ENCODE assay signal across 23 cellular contexts in the genomic region with DNA sequence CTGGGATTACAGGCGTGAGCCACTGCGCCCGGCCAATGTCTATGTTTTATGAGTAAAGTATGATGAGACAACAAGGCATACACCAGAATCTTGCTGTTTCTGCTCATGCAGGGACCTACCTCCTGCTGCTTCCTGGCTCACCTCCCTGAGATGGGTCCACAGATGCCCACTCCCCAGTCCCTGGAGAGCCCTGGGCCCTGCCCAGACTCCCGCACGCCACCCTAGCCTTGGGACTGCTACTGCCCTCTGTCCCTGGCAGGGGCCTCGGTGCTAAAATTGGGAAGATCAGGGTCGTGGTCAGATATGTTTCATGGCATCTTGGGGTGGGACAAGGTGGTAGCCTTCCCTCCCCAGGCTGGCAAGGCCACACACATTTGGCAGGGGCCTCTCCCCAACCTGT.
"Had no signal": no experiment of that assay in that cellular context is flagged by ENCODE, and none has a peak within 500 bp of the region (broad histone marks: within the 10 kb centered on the region; RNA-seq: fewer than 3 reads in every experiment).

No MANE protein-coding gene starts in this region.

- H3K4me1 ChIP-seq: colonic mucosa, foreskin keratinocyte, gastrocnemius medialis, gastroesophageal sphincter had no signal

- H3K9me3 ChIP-seq: colonic mucosa, gastroesophageal sphincter had no signal

- H3K4me1 Mint-ChIP-seq: endodermal cell had no signal

- H3K36me3 ChIP-seq: colonic mucosa, esophagus muscularis mucosa, esophagus squamous epithelium, gastrocnemius medialis, gastroesophageal sphincter, heart left ventricle, heart right ventricle had no signal

- H3K27me3 Mint-ChIP-seq: effector memory CD8-positive, alpha-beta T cell had no signal

- H3K4me3 Mint-ChIP-seq: dendritic cell treated with granulocyte-macrophage colony-stimulating factor and Interleukin-4, amounts not matched to agents 40 ng/mL and 50 ng/mL, for 4 days; effector memory CD8-positive, alpha-beta T cell; endodermal cell had no signal

- H3K27ac ChIP-seq: colonic mucosa, coronary artery, dorsolateral prefrontal cortex, epithelial cell of prostate, esophagus muscularis mucosa, esophagus squamous epithelium, foreskin keratinocyte, gastrocnemius medialis, gastroesophageal sphincter, heart left ventricle, heart right ventricle had no signal

- H3K27me3 ChIP-seq: colonic mucosa, esophagus muscularis mucosa, esophagus squamous epithelium, foreskin keratinocyte, gastroesophageal sphincter had no signal

- DNase-seq: colonic mucosa; cortex of kidney; dermis blood vessel endothelial cell; dorsolateral prefrontal cortex; effector CD8-positive, alpha-beta T cell; effector memory CD4-positive, alpha-beta T cell; effector memory CD8-positive, alpha-beta T cell; endodermal cell; erythroblast; esophagus squamous epithelium; foreskin fibroblast; foreskin keratinocyte; foreskin melanocyte; gastrocnemius medialis; glutamatergic neuron; head of caudate nucleus; heart left ventricle; heart right ventricle had no signal

- H3K27ac Mint-ChIP-seq: dendritic cell treated with granulocyte-macrophage colony-stimulating factor and Interleukin-4, amounts not matched to agents 40 ng/mL and 50 ng/mL, for 4 days; effector memory CD8-positive, alpha-beta T cell; endodermal cell had no signal

- H3K4me3 ChIP-seq: colonic mucosa, coronary artery, dorsolateral prefrontal cortex, esophagus muscularis mucosa, esophagus squamous epithelium, gastrocnemius medialis, gastroesophageal sphincter, heart left ventricle, heart right ventricle had no signal
